Comparison of ENCODE assay signal across 8 cellular contexts in genomic region chr16:67013238-67013822, GRCh38. TPM values are rescaled to one million over a fixed set of nuclear protein-coding genes. Genes with fewer than 3 reads are reported as not detected.
DNase-seq lines count a peak whose midpoint lies in the region; ATAC-seq and TF ChIP-seq lines count a peak whose summit lies in the region.

No MANE protein-coding gene starts in this region.

- no peaks in the 10 kb centered on the region for H3K36me3 ChIP-seq in iPS-20b (ENCODE audit: insufficient read depth, low read depth, low read length)
- H3K36me3 ChIP-seq in subcutaneous abdominal adipose tissue (ENCODE audit: control insufficient read depth in 5 of 5, insufficient read depth in 5 of 5, low read length in 5 of 5) = no peaks in the 10 kb centered on the region

- peaks cover 43% of the 10 kb centered on the region for H3K4me1 Mint-ChIP-seq in T-helper 1 cell treated with Interleukin-12 subunit alpha and Interleukin-12 subunit beta and Interleukin-4 antibody, amounts not matched to agents 30 μg/mL and 1 μg/mL, for 36 hours (ENCODE audit: low read depth)
- peaks cover 20% of the 10 kb centered on the region for H3K4me1 Mint-ChIP-seq in activated CD8-positive, alpha-beta T cell treated with anti-CD3 and anti-CD28 coated beads for 36 hours (ENCODE audit: low read depth)

- H3K9ac ChIP-seq in iPS-20b (ENCODE audit: low read depth, low read length) (no peak overlapping the region; the same call in 1 of the 2 replicates), subcutaneous abdominal adipose tissue (ENCODE audit: low read length in 5 of 5) (peak overlapping the region in 3 of 5 donors; percentile 17 to 62 (median 52))

- H3K27ac Mint-ChIP-seq in T-helper 1 cell treated with Interleukin-12 subunit alpha and Interleukin-12 subunit beta and Interleukin-4 antibody, amounts not matched to agents 30 μg/mL and 1 μg/mL, for 36 hours = peak overlapping the region; percentile 68
- H3K27ac Mint-ChIP-seq in activated CD8-positive, alpha-beta T cell treated with anti-CD3 and anti-CD28 coated beads for 36 hours = peak overlapping the region; percentile 72

- POLR2A ChIA-PET in activated CD8-positive, alpha-beta T cell treated with anti-CD3 and anti-CD28 coated beads for 36 hours (lab: Charles Lee) = interaction anchor here (0.6 to 5.0 kb wide), 20 partner anchors 9 to 221 kb away, joined by 3 to 52 read pairs (median 4); partner anchors contain the start of genes B3GNT9, CBFB and CIAO2B

- no peak for DNase-seq in T-helper 1 cell
- DNase-seq in activated CD8-positive, alpha-beta T cell treated with anti-CD3 and anti-CD28 coated beads for 36 hours = no peak
- no peak for DNase-seq in OCI-M2 (lab: John Stamatoyannopoulos, UW; ENCODE audit: unreplicated experiment)
- DNase-seq in T1000 (lab: John Stamatoyannopoulos, UW) = no peak

- CTCF ChIA-PET in activated CD8-positive, alpha-beta T cell treated with anti-CD3 and anti-CD28 coated beads for 36 hours (lab: Charles Lee) = interaction anchor here (0.6 to 8.7 kb wide), 25 partner anchors 13 to 171 kb away, joined by 3 to 127 read pairs (median 4); partner anchors contain the start of genes CBFB, MATCAP1 and NOL3

- H3K4me3 Mint-ChIP-seq in T-helper 1 cell treated with Interleukin-12 subunit alpha and Interleukin-12 subunit beta and Interleukin-4 antibody, amounts not matched to agents 30 μg/mL and 1 μg/mL, for 36 hours = peak overlapping the region; percentile 81
- peak overlapping the region; percentile 83 for H3K4me3 Mint-ChIP-seq in activated CD8-positive, alpha-beta T cell treated with anti-CD3 and anti-CD28 coated beads for 36 hours

- no peaks in the 10 kb centered on the region for H3K9me3 Mint-ChIP-seq in T-helper 1 cell treated with Interleukin-12 subunit alpha and Interleukin-12 subunit beta and Interleukin-4 antibody, amounts not matched to agents 30 μg/mL and 1 μg/mL, for 36 hours
- no peaks in the 10 kb centered on the region for H3K9me3 Mint-ChIP-seq in activated CD8-positive, alpha-beta T cell treated with anti-CD3 and anti-CD28 coated beads for 36 hours

- no peaks in the 10 kb centered on the region for H3K27me3 Mint-ChIP-seq in T-helper 1 cell treated with Interleukin-12 subunit alpha and Interleukin-12 subunit beta and Interleukin-4 antibody, amounts not matched to agents 30 μg/mL and 1 μg/mL, for 36 hours (ENCODE audit: low read depth)
- no peaks in the 10 kb centered on the region for H3K27me3 Mint-ChIP-seq in activated CD8-positive, alpha-beta T cell treated with anti-CD3 and anti-CD28 coated beads for 36 hours

- H3K36me3 Mint-ChIP-seq in T-helper 1 cell treated with Interleukin-12 subunit alpha and Interleukin-12 subunit beta and Interleukin-4 antibody, amounts not matched to agents 30 μg/mL and 1 μg/mL, for 36 hours (ENCODE audit: low read depth) = peaks cover 4% of the 10 kb centered on the region
- peaks cover 6% of the 10 kb centered on the region for H3K36me3 Mint-ChIP-seq in activated CD8-positive, alpha-beta T cell treated with anti-CD3 and anti-CD28 coated beads for 36 hours (ENCODE audit: low read depth)

- no peak for TF ChIP-seq CTCF in activated CD8-positive, alpha-beta T cell treated with anti-CD3 and anti-CD28 coated beads for 36 hours (IDR thresholded peaks at IDR 0.05)

- no peak for ATAC-seq in activated CD8-positive, alpha-beta T cell treated with anti-CD3 and anti-CD28 coated beads for 36 hours
- ATAC-seq in GM21529 (IDR thresholded peaks at IDR 0.05; ENCODE audit: unreplicated experiment) = no peak

- H3K4me1 ChIP-seq in iPS-20b (ENCODE audit: insufficient read depth, low read length) (no peaks in the 10 kb centered on the region), subcutaneous abdominal adipose tissue (ENCODE audit: control insufficient read depth in 5 of 5, insufficient read depth in 5 of 5, low read length in 5 of 5) (peaks cover 0 to 21% (median 18%) of the 10 kb centered on the region in 5 donors)

- H3K4me3 ChIP-seq in iPS-20b (ENCODE audit: low read length) = peak overlapping the region; percentile 63
- peak overlapping the region in 4 of 5 donors; percentile 48 to 70 (median 68) for H3K4me3 ChIP-seq in subcutaneous abdominal adipose tissue (ENCODE audit: low read depth in 1 of 5, low read length in 5 of 5)

- peaks cover 58% of the 10 kb centered on the region for H3K27me3 ChIP-seq in iPS-20b (ENCODE audit: insufficient read depth, low read length)
- peaks cover 0 to 2% (median 0%) of the 10 kb centered on the region in 5 donors for H3K27me3 ChIP-seq in subcutaneous abdominal adipose tissue (ENCODE audit: control insufficient read depth in 5 of 5, insufficient read depth in 4 of 5, low read length in 5 of 5)

- no peak overlapping the region for H3K27ac ChIP-seq in iPS-20b (ENCODE audit: low read length)
- H3K27ac ChIP-seq in subcutaneous abdominal adipose tissue (ENCODE audit: low read depth, low read length) = no peak overlapping the region

- intact Hi-C loops in activated CD8-positive, alpha-beta T cell treated with anti-CD3 and anti-CD28 coated beads for 36 hours (cut with micrococcal nuclease) = no loop called here

- H3K9me3 ChIP-seq in iPS-20b (ENCODE audit: insufficient read depth, low read depth, low read length) = no peaks in the 10 kb centered on the region
- no peaks in the 10 kb centered on the region for H3K9me3 ChIP-seq in subcutaneous abdominal adipose tissue (ENCODE audit: control insufficient read depth in 5 of 5, low read length in 5 of 5)

RNA-seq across cellular contexts. Expression of gene CBFB, which starts 15.6 kb away (rescaled TPM):
- 100 to 1,000 TPM; 111 to 114 TPM for total RNA-seq in activated CD8-positive, alpha-beta T cell treated with anti-CD3 and anti-CD28 coated beads for 36 hours

RNA-seq across cellular contexts. Expression of gene CES4A, which starts 24.9 kb away (rescaled TPM):
- 1 to 10 TPM; 4.5 to 5.9 TPM for total RNA-seq in activated CD8-positive, alpha-beta T cell treated with anti-CD3 and anti-CD28 coated beads for 36 hours

RNA-seq across cellular contexts. Expression of gene CES3, which starts 52.3 kb away (rescaled TPM):
- 1 to 10 TPM; 2.1 to 2.9 TPM for total RNA-seq in activated CD8-positive, alpha-beta T cell treated with anti-CD3 and anti-CD28 coated beads for 36 hours
